9 cellular contexts compared by ENCODE assay signal in genomic region chr2:98805412-98806265, GRCh38.
A peak's percentile ranks its signal among the peaks of the same experiment; 100 is the strongest.
DNase-seq lines count a peak whose midpoint lies in the region; ATAC-seq and TF ChIP-seq lines count a peak whose summit lies in the region.
"Had no signal": no experiment of that assay in that cellular context is flagged by ENCODE, and none has a peak within 500 bp of the region (broad histone marks: within the 10 kb centered on the region; RNA-seq: fewer than 3 reads in every experiment).

No MANE protein-coding gene starts in this region.

- no peak overlapping the region for H2BK12ac ChIP-seq in mesenchymal stem cell (ENCODE audit: low read length in 2 of 2)

- H2BK15ac ChIP-seq in mesenchymal stem cell (ENCODE audit: low read depth, poor library complexity, severe bottlenecking) = no peak overlapping the region

- H3K9me3 ChIP-seq in mesenchymal stem cell (ENCODE audit: control insufficient read depth, low read length) (no peaks in the 10 kb centered on the region), WERI-Rb-1 (ENCODE audit: severe bottlenecking) (no peaks in the 10 kb centered on the region)

- H3K27me3 Mint-ChIP-seq in chondrocyte (ENCODE audit: low read depth) = no peaks in the 10 kb centered on the region

- peak overlapping the region; percentile 72 for H3K27ac Mint-ChIP-seq in chondrocyte (ENCODE audit: unreplicated experiment)
- H3K27ac Mint-ChIP-seq: effector memory CD8-positive, alpha-beta T cell had no signal

- DNase-seq in AG10803 (ENCODE audit: low read depth) (peak; percentile 48), NCI-H146 (lab: John Stamatoyannopoulos, UW) (peak; percentile 81), chondrocyte (ENCODE audit: low spot score) (no peak), mesenchymal stem cell (peak; percentile 58), NCI-H1417 treated with DMSO at 0.1 percent for 48 hours (lab: John Stamatoyannopoulos, UW) (no peak), WERI-Rb-1 (no peak)
- DNase-seq: effector memory CD8-positive, alpha-beta T cell had no signal

- H3K4me3 ChIP-seq in AG10803 (ENCODE audit: low read length) (no peak overlapping the region), mesenchymal stem cell (ENCODE audit: insufficient read depth in 1 of 2, low read depth in 1 of 2, low read length in 2 of 2) (no peak overlapping the region), WERI-Rb-1 (ENCODE audit: low read depth, low read length) (no peak overlapping the region)

- no peak overlapping the region for H2BK120ac ChIP-seq in mesenchymal stem cell (ENCODE audit: low read depth, low read length)

- H3K4ac ChIP-seq in mesenchymal stem cell (ENCODE audit: low read depth in 1 of 2, low read length in 2 of 2) = no peak overlapping the region

- no peak overlapping the region for H4K91ac ChIP-seq in mesenchymal stem cell (ENCODE audit: low read length)

- H3K27me3 ChIP-seq in mesenchymal stem cell (ENCODE audit: control insufficient read depth in 1 of 2, insufficient read depth in 1 of 2, low read length in 2 of 2) (peaks cover 59 to 68% of the 10 kb centered on the region in 2 experiments), WERI-Rb-1 (ENCODE audit: insufficient read depth, low read depth, severe bottlenecking) (no peaks in the 10 kb centered on the region)

- peaks cover 50% of the 10 kb centered on the region for H3K4me1 Mint-ChIP-seq in chondrocyte (ENCODE audit: low read depth)

- no peak overlapping the region for H4K8ac ChIP-seq in mesenchymal stem cell (ENCODE audit: low read length)

- H3K4me1 ChIP-seq in mesenchymal stem cell (ENCODE audit: control insufficient read depth, insufficient read depth, low read depth, low read length) = peaks cover 9% of the 10 kb centered on the region

- ATAC-seq in GM18502 (IDR thresholded peaks at IDR 0.05; ENCODE audit: poor library complexity, unreplicated experiment) (no peak), GM21515 (IDR thresholded peaks at IDR 0.05; ENCODE audit: unreplicated experiment) (no peak)
- ATAC-seq: effector memory CD8-positive, alpha-beta T cell had no signal

- H2BK5ac ChIP-seq in mesenchymal stem cell (ENCODE audit: low read depth, low read length, poor library complexity, severe bottlenecking) = no peak overlapping the region

- no peak overlapping the region for H2AFZ ChIP-seq in mesenchymal stem cell (ENCODE audit: low read depth, low read length)

- no peak overlapping the region for H2AK5ac ChIP-seq in mesenchymal stem cell (ENCODE audit: low read length, severe bottlenecking)

- H3K36me3 ChIP-seq in mesenchymal stem cell (ENCODE audit: control insufficient read depth in 1 of 2, insufficient read depth in 2 of 2, low read depth in 1 of 2, low read length in 2 of 2) = no peaks in the 10 kb centered on the region
- no peaks in the 10 kb centered on the region for H3K36me3 ChIP-seq in WERI-Rb-1

- no peak overlapping the region for H3K18ac ChIP-seq in mesenchymal stem cell (ENCODE audit: low read depth in 1 of 2, low read length in 2 of 2)

- no peaks in the 10 kb centered on the region for H3K9me3 Mint-ChIP-seq in chondrocyte (ENCODE audit: low read depth)
- H3K9me3 Mint-ChIP-seq: effector memory CD8-positive, alpha-beta T cell had no signal

- no peak overlapping the region for H3K4me3 Mint-ChIP-seq in chondrocyte (ENCODE audit: unreplicated experiment)
- H3K4me3 Mint-ChIP-seq: effector memory CD8-positive, alpha-beta T cell had no signal

- no peak overlapping the region for H3K14ac ChIP-seq in mesenchymal stem cell (ENCODE audit: low read length in 2 of 2)

- H3K9ac ChIP-seq in mesenchymal stem cell (ENCODE audit: low read length) = no peak overlapping the region

- H3K79me1 ChIP-seq in mesenchymal stem cell (replicated peaks; ENCODE audit: low read length, poor library complexity, severe bottlenecking) = no peaks in the 10 kb centered on the region

- H3K27ac ChIP-seq in mesenchymal stem cell (ENCODE audit: low read length, poor library complexity, severe bottlenecking) = no peak overlapping the region
- H3K27ac ChIP-seq in WERI-Rb-1 = no peak overlapping the region

- no peak overlapping the region for H3K4me2 ChIP-seq in mesenchymal stem cell (ENCODE audit: low read length, poor library complexity, severe bottlenecking)

- 52% methylated on average over 12 of the region's 12 CpGs for WGBS in mesenchymal stem cell

- H3K23ac ChIP-seq in mesenchymal stem cell (ENCODE audit: low read length in 2 of 2) = no peak overlapping the region

- no peak for TF ChIP-seq CTCF in AG10803 (conservative IDR thresholded peaks at IDR 0.05; ENCODE audit: low read length)
- no peak for TF ChIP-seq CTCF in chondrocyte (IDR thresholded peaks at IDR 0.05)
- no peak for TF ChIP-seq CTCF in WERI-Rb-1 (IDR thresholded peaks at IDR 0.05; ENCODE audit: low read depth, low read length)

- peaks cover 4% of the 10 kb centered on the region for H3K36me3 Mint-ChIP-seq in chondrocyte (ENCODE audit: low read depth)

Comparison
In these comparisons a context has a peak if more than half of its experiments do, and no peak if none do; other contexts are left out.
1. DNase-seq: peak in AG10803 (single experiment), NCI-H146 (single experiment) and mesenchymal stem cell (single experiment); none in chondrocyte (single experiment), NCI-H1417 treated with DMSO at 0.1 percent for 48 hours (single experiment) and WERI-Rb-1 (single experiment).